1 cellular context compared by ENCODE assay signal in the genomic region with DNA sequence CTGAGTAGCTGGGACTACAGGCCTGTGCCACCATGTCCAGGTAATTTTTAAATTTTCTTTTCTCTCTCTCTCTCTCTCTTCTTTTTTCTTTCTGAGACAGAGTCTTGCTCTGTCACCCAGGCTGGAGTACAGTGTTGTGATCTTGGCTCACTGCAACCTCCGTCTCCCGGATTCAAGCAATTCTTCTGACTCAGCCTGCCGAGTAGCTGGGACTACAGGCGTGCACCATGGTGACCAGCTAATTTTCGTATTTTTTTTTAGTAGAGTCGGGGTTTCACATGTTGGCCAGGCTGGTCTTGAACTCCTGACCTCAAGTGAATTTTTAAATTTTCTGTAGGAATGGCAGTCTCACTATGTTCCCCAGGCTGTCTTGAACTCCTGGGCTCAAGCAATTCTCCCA.
TF ChIP-seq lines count a peak whose summit lies in the region.

No MANE protein-coding gene starts in this region.

TF ChIP-seq in endothelial cell of umbilical vein, 7 proteins besides CTCF, POLR2A, EP300 and RAD21:
- no peak for TF ChIP-seq EZH2 (IDR thresholded peaks at IDR 0.05; ENCODE audit: borderline replicate concordance, low read depth, low read length, severe bottlenecking)
- no peak for TF ChIP-seq JUN (IDR thresholded peaks at IDR 0.05; ENCODE audit: borderline replicate concordance, insufficient read depth, insufficient read length, low read depth)
- no peak for TF ChIP-seq FOS (IDR thresholded peaks at IDR 0.05; ENCODE audit: borderline replicate concordance, insufficient read depth, low read length)
- TF ChIP-seq GATA2 (IDR thresholded peaks at IDR 0.05; ENCODE audit: insufficient read depth, insufficient read length, low read depth, low read length) = no peak
